1 cellular context compared by ENCODE assay signal in the genomic region with DNA sequence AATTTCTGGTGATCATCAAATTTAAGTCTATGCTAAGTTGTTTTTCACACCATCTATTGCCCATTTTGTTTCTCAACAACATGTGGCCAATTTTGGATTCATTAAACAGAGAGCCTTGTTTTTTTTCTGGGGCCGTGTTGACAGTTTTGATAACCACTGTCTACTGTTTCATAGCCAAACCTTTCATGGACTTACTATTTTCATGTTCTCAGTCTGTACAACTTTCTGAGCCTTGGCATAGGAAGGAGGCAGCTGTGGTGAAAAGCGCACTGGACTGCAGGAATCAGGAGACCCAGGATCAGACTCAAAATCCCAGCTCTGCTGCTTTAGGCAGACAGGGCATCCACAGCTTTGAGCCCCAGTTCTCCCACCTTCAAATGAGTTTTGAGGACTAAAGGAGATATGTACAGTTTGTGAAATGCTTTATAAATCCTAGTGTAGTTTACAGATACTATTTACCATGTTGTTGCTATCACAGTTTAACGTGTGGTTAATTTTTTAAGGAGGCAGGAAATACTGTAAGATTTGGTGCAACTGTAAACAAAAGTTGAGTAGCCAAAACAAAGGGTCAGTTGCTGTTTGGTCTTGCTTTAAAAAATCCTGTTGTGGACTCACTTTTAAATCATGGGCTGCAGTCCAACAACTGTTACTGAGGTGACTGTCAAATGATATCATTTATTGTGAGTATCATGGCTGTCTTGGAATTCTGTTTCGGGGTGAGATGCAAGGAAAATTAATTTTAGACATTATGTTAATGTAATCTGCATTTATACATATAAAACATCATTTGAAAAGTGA.
TF ChIP-seq lines count a peak whose summit lies in the region.

No MANE protein-coding gene starts in this region.

TF ChIP-seq in HepG2, 621 proteins besides CTCF, POLR2A, EP300 and RAD21:
- TF ChIP-seq, protein P1, sequence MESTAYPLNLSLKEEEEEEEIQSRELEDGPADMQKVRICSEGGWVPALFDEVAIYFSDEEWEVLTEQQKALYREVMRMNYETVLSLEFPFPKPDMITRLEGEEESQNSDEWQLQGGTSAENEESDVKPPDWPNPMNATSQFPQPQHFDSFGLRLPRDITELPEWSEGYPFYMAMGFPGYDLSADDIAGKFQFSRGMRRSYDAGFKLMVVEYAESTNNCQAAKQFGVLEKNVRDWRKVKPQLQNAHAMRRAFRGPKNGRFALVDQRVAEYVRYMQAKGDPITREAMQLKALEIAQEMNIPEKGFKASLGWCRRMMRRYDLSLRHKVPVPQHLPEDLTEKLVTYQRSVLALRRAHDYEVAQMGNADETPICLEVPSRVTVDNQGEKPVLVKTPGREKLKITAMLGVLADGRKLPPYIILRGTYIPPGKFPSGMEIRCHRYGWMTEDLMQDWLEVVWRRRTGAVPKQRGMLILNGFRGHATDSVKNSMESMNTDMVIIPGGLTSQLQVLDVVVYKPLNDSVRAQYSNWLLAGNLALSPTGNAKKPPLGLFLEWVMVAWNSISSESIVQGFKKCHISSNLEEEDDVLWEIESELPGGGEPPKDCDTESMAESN (CRISPR knock-in tag; conservative IDR thresholded peaks at IDR 0.05): no peak
- TF ChIP-seq ASH2L (IDR thresholded peaks at IDR 0.05; ENCODE audit: insufficient read length, low read depth, low read length): peak; percentile 25
